ENCODE assay signal across 10 cellular contexts in genomic region chr7:84025332-84025927, GRCh38.
DNase-seq lines count a peak whose midpoint lies in the region; ATAC-seq and TF ChIP-seq lines count a peak whose summit lies in the region.
"Had no signal": no experiment of that assay in that cellular context is flagged by ENCODE, and none has a peak within 500 bp of the region (broad histone marks: within the 10 kb centered on the region; RNA-seq: fewer than 3 reads in every experiment).

No MANE protein-coding gene starts in this region.

- ATAC-seq in stimulated activated memory B cell treated with anti-CD40 and anti-IgM and Interleukin-4, amounts not matched to agents 10 μg/mL and 1 μg/mL and 100 μg/mL, for 72 hours, result no peak

- H3K27me3 Mint-ChIP-seq in neural crest cell (ENCODE audit: low read depth), result no peaks in the 10 kb centered on the region
- no peaks in the 10 kb centered on the region for H3K27me3 Mint-ChIP-seq in stimulated activated memory B cell treated with anti-CD40 and anti-IgM and Interleukin-4, amounts not matched to agents 10 μg/mL and 1 μg/mL and 100 μg/mL, for 72 hours

- in situ Hi-C loops in Caki2 (cut with HindIII; ENCODE audit: low pct_unique_long_range_greater_than_20kb, low sequenced_read_pairs), result no loop called here

- H3K9me3 Mint-ChIP-seq in neural crest cell, result no peaks in the 10 kb centered on the region
- H3K9me3 Mint-ChIP-seq in stimulated activated memory B cell treated with anti-CD40 and anti-IgM and Interleukin-4, amounts not matched to agents 10 μg/mL and 1 μg/mL and 100 μg/mL, for 72 hours, result no peaks in the 10 kb centered on the region

- no peaks in the 10 kb centered on the region for H3K36me3 Mint-ChIP-seq in neural crest cell (ENCODE audit: low read depth)
- no peaks in the 10 kb centered on the region for H3K36me3 Mint-ChIP-seq in stimulated activated memory B cell treated with anti-CD40 and anti-IgM and Interleukin-4, amounts not matched to agents 10 μg/mL and 1 μg/mL and 100 μg/mL, for 72 hours

- no peak overlapping the region for H3K4me3 Mint-ChIP-seq in neural crest cell
- H3K4me3 Mint-ChIP-seq in stimulated activated memory B cell treated with anti-CD40 and anti-IgM and Interleukin-4, amounts not matched to agents 10 μg/mL and 1 μg/mL and 100 μg/mL, for 72 hours, result no peak overlapping the region

- peak; percentile 99 for DNase-seq in Caki2 (ENCODE audit: low read depth)
- DNase-seq in NCI-H69 (lab: John Stamatoyannopoulos, UW), result peak; percentile 28
- DNase-seq in epidermal melanocyte (ENCODE audit: insufficient read length, low spot score), result peak; percentile 21
- DNase-seq in neural crest cell (ENCODE audit: low read depth, low spot score), result no peak
- no peak for DNase-seq in stimulated activated CD4-positive, alpha-beta T cell treated with anti-CD3 and anti-CD28 coated beads, Interleukin-4, amount 100 ng/mL, for 4 hours
- no peak for DNase-seq in NCI-H345 treated with DMSO at 0.1 percent for 48 hours (lab: John Stamatoyannopoulos, UW; ENCODE audit: unreplicated experiment)
- no peak for DNase-seq in NCI-H1417 treated with DMSO at 0.1 percent for 48 hours (lab: John Stamatoyannopoulos, UW)
- DNase-seq: activated CD8-positive, alpha-beta memory T cell treated with anti-CD3 and anti-CD28 coated beads, Interleukin-2, amount 50 U/mL, for 4 hours; NCI-H748 treated with DMSO at 0.1 percent for 48 hours had no signal

- TF ChIP-seq CTCF in neural crest cell (conservative IDR thresholded peaks at IDR 0.05), result no peak

- H3K27ac Mint-ChIP-seq in neural crest cell (ENCODE audit: unreplicated experiment), result peak overlapping the region; percentile 9
- no peak overlapping the region for H3K27ac Mint-ChIP-seq in stimulated activated memory B cell treated with anti-CD40 and anti-IgM and Interleukin-4, amounts not matched to agents 10 μg/mL and 1 μg/mL and 100 μg/mL, for 72 hours

- H3K4me1 Mint-ChIP-seq in neural crest cell, result peaks cover 22% of the 10 kb centered on the region
- no peaks in the 10 kb centered on the region for H3K4me1 Mint-ChIP-seq in stimulated activated memory B cell treated with anti-CD40 and anti-IgM and Interleukin-4, amounts not matched to agents 10 μg/mL and 1 μg/mL and 100 μg/mL, for 72 hours

Comparison
In these comparisons a context has a peak if more than half of its experiments do, and no peak if none do; other contexts are left out.
1. DNase-seq: peak in Caki2 (single experiment), NCI-H69 (single experiment) and epidermal melanocyte (single experiment); none in neural crest cell (single experiment), stimulated activated CD4-positive, alpha-beta T cell treated with anti-CD3 and anti-CD28 coated beads, Interleukin-4, amount 100 ng/mL, for 4 hours (0 of 2), NCI-H345 treated with DMSO at 0.1 percent for 48 hours (single experiment) and NCI-H1417 treated with DMSO at 0.1 percent for 48 hours (single experiment).